ENCODE assay signal across 1 cellular context in the genomic region with DNA sequence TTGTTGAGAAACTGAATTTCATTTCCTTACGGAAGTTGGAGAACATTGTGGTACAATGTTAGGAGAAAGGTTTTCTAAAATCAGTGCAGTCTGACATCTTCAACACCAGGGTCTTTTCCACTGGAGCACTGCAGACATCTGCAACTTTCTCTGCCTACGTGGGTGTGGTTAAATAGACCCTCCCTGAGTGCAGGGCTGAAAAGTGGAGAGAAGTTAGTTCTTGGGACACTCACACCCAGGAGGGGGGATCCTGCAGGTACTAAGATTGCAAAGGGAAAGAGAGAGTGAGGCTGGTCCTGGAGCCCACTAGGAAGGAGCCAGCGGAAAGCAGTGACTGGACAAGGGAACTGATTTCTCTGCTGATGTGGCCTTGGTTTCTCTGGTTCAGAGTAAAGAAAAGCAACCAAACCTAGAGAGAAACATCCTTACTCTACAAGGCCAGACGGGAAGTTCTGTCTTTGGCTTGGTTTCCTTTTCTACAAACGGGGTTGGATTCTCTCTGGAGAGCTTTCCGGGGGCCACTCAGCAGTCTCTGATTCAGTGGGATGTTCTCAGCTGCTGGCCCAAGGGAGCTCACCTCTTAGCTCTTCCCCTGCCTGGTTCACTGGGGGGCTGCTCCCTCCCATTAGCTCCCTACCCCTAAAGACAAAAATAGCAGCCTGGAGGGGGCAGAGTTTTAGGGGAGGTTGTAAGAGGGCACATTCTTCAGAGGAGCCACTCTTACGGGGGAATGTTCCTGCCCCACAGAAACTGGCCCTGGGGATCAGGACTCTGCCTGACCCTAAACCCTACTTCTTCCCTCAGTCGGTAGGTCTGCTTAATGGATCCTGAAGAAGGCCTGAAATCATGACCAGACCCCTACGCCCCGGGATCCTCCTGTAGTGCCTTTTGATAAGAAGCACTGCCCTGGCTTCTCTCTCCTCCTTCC.
TF ChIP-seq lines count a peak whose summit lies in the region.

No MANE protein-coding gene starts in this region.

TF ChIP-seq in GM23338, 12 proteins besides CTCF, POLR2A, EP300 and RAD21 (continued from another document):
- no peak for TF ChIP-seq ETS1 (IDR thresholded peaks at IDR 0.05)
- no peak for TF ChIP-seq JUNB (IDR thresholded peaks at IDR 0.05; ENCODE audit: unreplicated experiment)
- no peak for TF ChIP-seq ZNF114 (CRISPR knock-in tag; IDR thresholded peaks at IDR 0.05)
- TF ChIP-seq ZNF462 (CRISPR knock-in tag; IDR thresholded peaks at IDR 0.05): no peak
- no peak for TF ChIP-seq POLR2AphosphoS5 (IDR thresholded peaks at IDR 0.05; ENCODE audit: low read depth)
- no peak for TF ChIP-seq ZNF331 (CRISPR knock-in tag; IDR thresholded peaks at IDR 0.05; ENCODE audit: low read depth)
